Comparison of ENCODE assay signal across 1 cellular context in the genomic region with DNA sequence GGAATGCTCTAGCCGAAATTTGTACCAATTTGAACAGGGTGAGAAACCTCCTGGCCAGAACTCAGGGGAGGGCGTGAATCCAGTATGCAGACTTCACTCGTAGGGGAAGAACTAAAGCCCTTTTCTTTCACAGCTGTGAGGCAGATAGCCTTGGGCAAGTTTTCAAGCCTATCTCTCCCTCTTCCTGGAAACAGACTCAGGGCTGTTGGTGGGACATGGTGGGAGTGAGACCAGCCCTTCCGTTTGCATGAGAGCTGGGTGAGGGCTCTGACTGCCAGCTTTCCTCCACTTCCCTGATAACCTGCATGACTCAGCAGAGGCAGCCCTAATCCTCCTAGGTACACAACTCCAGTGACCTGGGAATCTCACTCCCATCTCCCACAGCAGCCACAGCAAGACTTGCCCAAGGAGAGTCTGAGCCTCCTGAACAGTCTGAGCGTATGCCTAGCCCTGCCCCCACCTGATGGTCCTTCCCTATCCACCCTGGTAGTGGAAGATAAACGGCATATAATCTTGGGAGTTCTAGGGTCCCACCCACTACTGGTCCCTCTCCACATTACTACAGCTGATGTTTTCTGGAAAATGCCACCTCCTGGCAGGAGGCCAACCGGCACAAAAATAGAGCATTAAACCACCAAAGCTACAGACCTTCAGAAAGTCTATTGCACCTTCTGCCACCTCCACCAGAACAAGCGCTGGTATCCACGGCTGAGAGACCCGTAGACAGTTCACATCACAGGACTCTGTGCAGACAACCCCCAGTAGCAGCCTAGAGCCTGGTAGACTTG.
TF ChIP-seq lines count a peak whose summit lies in the region.

No MANE protein-coding gene starts in this region.

TF ChIP-seq in HCT116, 20 proteins besides CTCF, POLR2A, EP300 and RAD21 (continued from another document):
- TF ChIP-seq, protein P1, sequence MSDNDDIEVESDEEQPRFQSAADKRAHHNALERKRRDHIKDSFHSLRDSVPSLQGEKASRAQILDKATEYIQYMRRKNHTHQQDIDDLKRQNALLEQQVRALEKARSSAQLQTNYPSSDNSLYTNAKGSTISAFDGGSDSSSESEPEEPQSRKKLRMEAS (IDR thresholded peaks at IDR 0.05), result no peak
- TF ChIP-seq JUND (IDR thresholded peaks at IDR 0.05), result no peak
- no peak for TF ChIP-seq SP1 (IDR thresholded peaks at IDR 0.05; ENCODE audit: low read depth)
- TF ChIP-seq EZH2phosphoT487 (IDR thresholded peaks at IDR 0.05; ENCODE audit: borderline replicate concordance), result no peak
- no peak for TF ChIP-seq YY1 (IDR thresholded peaks at IDR 0.05; ENCODE audit: extremely low read depth, insufficient replicate concordance, low read depth, low read length)
- TF ChIP-seq TCF7L2 (IDR thresholded peaks at IDR 0.05; ENCODE audit: borderline replicate concordance, extremely low read depth, insufficient read depth, insufficient read length), result no peak
- no peak for TF ChIP-seq EZH2 (IDR thresholded peaks at IDR 0.05)
- TF ChIP-seq, protein P2, sequence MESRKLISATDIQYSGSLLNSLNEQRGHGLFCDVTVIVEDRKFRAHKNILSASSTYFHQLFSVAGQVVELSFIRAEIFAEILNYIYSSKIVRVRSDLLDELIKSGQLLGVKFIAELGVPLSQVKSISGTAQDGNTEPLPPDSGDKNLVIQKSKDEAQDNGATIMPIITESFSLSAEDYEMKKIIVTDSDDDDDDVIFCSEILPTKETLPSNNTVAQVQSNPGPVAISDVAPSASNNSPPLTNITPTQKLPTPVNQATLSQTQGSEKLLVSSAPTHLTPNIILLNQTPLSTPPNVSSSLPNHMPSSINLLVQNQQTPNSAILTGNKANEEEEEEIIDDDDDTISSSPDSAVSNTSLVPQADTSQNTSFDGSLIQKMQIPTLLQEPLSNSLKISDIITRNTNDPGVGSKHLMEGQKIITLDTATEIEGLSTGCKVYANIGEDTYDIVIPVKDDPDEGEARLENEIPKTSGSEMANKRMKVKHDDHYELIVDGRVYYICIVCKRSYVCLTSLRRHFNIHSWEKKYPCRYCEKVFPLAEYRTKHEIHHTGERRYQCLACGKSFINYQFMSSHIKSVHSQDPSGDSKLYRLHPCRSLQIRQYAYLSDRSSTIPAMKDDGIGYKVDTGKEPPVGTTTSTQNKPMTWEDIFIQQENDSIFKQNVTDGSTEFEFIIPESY (IDR thresholded peaks at IDR 0.05; ENCODE audit: extremely low read depth, insufficient replicate concordance, low read length), result no peak
